In genomic region chr6:148758492-148758891, GRCh38 we compare ENCODE assay signal across 1 cellular context.
TF ChIP-seq lines count a peak whose summit lies in the region.

No MANE protein-coding gene starts in this region.

TF ChIP-seq in H1, 55 proteins besides CTCF, POLR2A, EP300 and RAD21 (continued from another document):
- TF ChIP-seq, protein P1, sequence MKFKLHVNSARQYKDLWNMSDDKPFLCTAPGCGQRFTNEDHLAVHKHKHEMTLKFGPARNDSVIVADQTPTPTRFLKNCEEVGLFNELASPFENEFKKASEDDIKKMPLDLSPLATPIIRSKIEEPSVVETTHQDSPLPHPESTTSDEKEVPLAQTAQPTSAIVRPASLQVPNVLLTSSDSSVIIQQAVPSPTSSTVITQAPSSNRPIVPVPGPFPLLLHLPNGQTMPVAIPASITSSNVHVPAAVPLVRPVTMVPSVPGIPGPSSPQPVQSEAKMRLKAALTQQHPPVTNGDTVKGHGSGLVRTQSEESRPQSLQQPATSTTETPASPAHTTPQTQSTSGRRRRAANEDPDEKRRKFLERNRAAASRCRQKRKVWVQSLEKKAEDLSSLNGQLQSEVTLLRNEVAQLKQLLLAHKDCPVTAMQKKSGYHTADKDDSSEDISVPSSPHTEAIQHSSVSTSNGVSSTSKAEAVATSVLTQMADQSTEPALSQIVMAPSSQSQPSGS (IDR thresholded peaks at IDR 0.05; ENCODE audit: low read length): no peak
- TF ChIP-seq YY1 (IDR thresholded peaks at IDR 0.05; ENCODE audit: low read depth, low read length): no peak
- TF ChIP-seq KDM4A (IDR thresholded peaks at IDR 0.05; ENCODE audit: low read depth, low read length, severe bottlenecking): no peak
- no peak for TF ChIP-seq SP2 (IDR thresholded peaks at IDR 0.05; ENCODE audit: low read length)
- no peak for TF ChIP-seq BCL11A (IDR thresholded peaks at IDR 0.05; ENCODE audit: low read depth in 2 of 2, low read length in 2 of 2)
- no peak for TF ChIP-seq SUZ12 (IDR thresholded peaks at IDR 0.05; ENCODE audit: low read length)
